In the genomic region with DNA sequence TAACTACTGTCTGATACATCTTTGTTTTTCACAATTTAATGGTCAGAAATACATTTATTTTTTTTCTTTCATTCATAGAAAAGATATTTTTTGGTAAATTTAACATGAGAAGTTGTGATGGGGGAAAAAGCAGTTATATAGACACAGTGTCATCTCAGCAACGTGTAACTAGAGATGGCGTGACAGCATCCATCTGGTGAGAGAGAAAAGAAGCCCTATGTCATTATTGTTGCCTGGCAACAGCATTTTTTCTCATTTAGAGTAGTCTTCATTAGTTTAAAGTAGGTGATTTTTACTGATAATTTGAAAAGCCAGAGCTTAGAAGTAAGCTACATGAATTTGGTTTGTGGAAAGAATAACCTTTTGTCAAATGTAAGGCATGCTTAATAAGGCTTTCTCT, we compare ENCODE assay signal across 15 cellular contexts.
DNase-seq lines count a peak whose midpoint lies in the region; TF ChIP-seq lines count a peak whose summit lies in the region.
"Had no signal": no experiment of that assay in that cellular context is flagged by ENCODE, and none has a peak within 500 bp of the region (broad histone marks: within the 10 kb centered on the region; RNA-seq: fewer than 3 reads in every experiment).

No MANE protein-coding gene starts in this region.

- H3K9me3 ChIP-seq in uterus, result no peaks in the 10 kb centered on the region
- H3K9me3 ChIP-seq in tibial artery, result no peaks in the 10 kb centered on the region

- DNase-seq in NCI-H1105 treated with DMSO at 0.1 percent for 48 hours (lab: John Stamatoyannopoulos, UW) (peak; percentile 12), NCI-H1105 (lab: John Stamatoyannopoulos, UW) (no peak), NCI-H2081 (lab: John Stamatoyannopoulos, UW) (peak; percentile 65 to 88), SHP77 (lab: John Stamatoyannopoulos, UW) (peak; percentile 79 to 92), uterus (no peak), ureter (ENCODE audit: low spot score) (no peak), SW 1271 (lab: John Stamatoyannopoulos, UW) (no peak), tibial artery (no peak)
- DNase-seq: 8988T; activated B cell treated with CpG ODN at 0.5 μM for 24 hours; C1 segment of cervical spinal cord; DMS79 treated with DMSO at 0.1 percent for 48 hours; NCI-H226; PC-9; stimulated activated CD4-positive, alpha-beta T cell treated with anti-CD3 and anti-CD28 coated beads, Interleukin-2, amount 100 ng/mL, for 48 hours had no signal

- intact Hi-C loops in uterus (cut with DNase I; ENCODE audit: low total_unique reads), result no loop called here
- intact Hi-C loops in tibial artery (cut with DNase I; ENCODE audit: low total_unique reads), result no loop called here

- H3K36me3 ChIP-seq in uterus (no peaks in the 10 kb centered on the region), tibial artery (peaks cover 0 to 5% (median 0%) of the 10 kb centered on the region in 3 donors)

- no peak for TF ChIP-seq POLR2A in uterus (IDR thresholded peaks at IDR 0.05)

- H3K4me3 ChIP-seq in uterus (no peak overlapping the region), tibial artery (no peak overlapping the region)
- H3K4me3 ChIP-seq: PC-9 had no signal

- H3K27me3 ChIP-seq in uterus (no peaks in the 10 kb centered on the region), tibial artery (no peaks in the 10 kb centered on the region)

- TF ChIP-seq CTCF in uterus (IDR thresholded peaks at IDR 0.05), result no peak
- no peak for TF ChIP-seq CTCF in tibial artery (IDR thresholded peaks at IDR 0.05)

- H3K4me1 ChIP-seq in uterus (peaks cover 0 to 6% of the 10 kb centered on the region in 2 donors), tibial artery (peaks cover 0 to 14% (median 5%) of the 10 kb centered on the region in 4 donors)

- H3K27ac ChIP-seq in uterus (peak overlapping the region; percentile 16 to 87), tibial artery (no peak overlapping the region)
- H3K27ac ChIP-seq: PC-9 had no signal

Comparison
In these comparisons a context has a peak if more than half of its experiments do, and no peak if none do; other contexts are left out.
1. DNase-seq: peak in NCI-H1105 treated with DMSO at 0.1 percent for 48 hours (single experiment), NCI-H2081 (2 of 2) and SHP77 (2 of 2); none in NCI-H1105 (single experiment), uterus (0 of 2), ureter (single experiment), SW 1271 (0 of 2) and tibial artery (0 of 2).
2. H3K27ac ChIP-seq: peak in uterus (2 of 2); none in tibial artery (0 of 2).